ENCODE assay signal across 23 cellular contexts in the genomic region with DNA sequence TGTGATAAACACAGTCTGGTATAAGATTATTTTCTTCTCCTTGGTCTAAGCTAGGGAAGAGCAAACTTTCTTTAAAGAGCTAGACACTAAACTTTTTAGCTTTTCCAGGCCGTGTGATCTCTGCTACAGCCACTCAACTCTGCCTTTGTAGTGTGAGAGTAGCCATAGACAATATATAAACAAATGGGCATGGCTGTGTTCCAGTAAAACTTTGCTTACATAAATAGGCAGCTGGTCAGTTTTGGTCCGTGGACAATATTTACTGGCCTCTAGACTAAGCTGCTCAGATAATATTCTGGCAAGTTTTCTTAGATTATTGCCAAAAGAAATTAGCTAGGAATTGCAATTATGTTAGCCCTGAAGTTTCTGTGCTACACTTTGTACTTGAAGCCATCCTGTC.
"Had no signal": no experiment of that assay in that cellular context is flagged by ENCODE, and none has a peak within 500 bp of the region (broad histone marks: within the 10 kb centered on the region; RNA-seq: fewer than 3 reads in every experiment).

No MANE protein-coding gene starts in this region.

- H3K9me3 ChIP-seq: SJCRH30, SK-N-SH had no signal

- H3K27me3 Mint-ChIP-seq: activated CD4-positive, alpha-beta T cell treated with anti-CD3 and anti-CD28 coated beads for 36 hours; activated CD8-positive, alpha-beta T cell treated with anti-CD3 and anti-CD28 coated beads for 36 hours; activated naive CD8-positive, alpha-beta T cell treated with anti-CD3 and anti-CD28 coated beads, Interleukin-2, amount 10 ng/mL, durations not matched to agents 7 days and 5 days had no signal

- H3K9me3 Mint-ChIP-seq: activated CD8-positive, alpha-beta T cell treated with anti-CD3 and anti-CD28 coated beads for 36 hours; activated naive CD8-positive, alpha-beta T cell treated with anti-CD3 and anti-CD28 coated beads, Interleukin-2, amount 10 ng/mL, durations not matched to agents 7 days and 5 days; activated T-cell treated with anti-CD3 and anti-CD28 coated beads, Interleukin-2, amount 50 U/mL, for 72 hours had no signal

- H3K27me3 ChIP-seq: SJCRH30 had no signal

- H3K4me3 ChIP-seq: SJCRH30 had no signal

- ATAC-seq: activated CD4-positive, alpha-beta T cell treated with anti-CD3 and anti-CD28 coated beads for 36 hours; activated CD8-positive, alpha-beta T cell treated with anti-CD3 and anti-CD28 coated beads for 36 hours; activated T-cell treated with anti-CD3 and anti-CD28 coated beads, Interleukin-2, amount 50 U/mL, for 72 hours; Panc1; Right ventricle myocardium inferior had no signal

- H3K9me2 ChIP-seq: SK-N-SH had no signal

- H3K27ac Mint-ChIP-seq: activated CD4-positive, alpha-beta T cell treated with anti-CD3 and anti-CD28 coated beads for 36 hours; activated CD8-positive, alpha-beta T cell treated with anti-CD3 and anti-CD28 coated beads for 36 hours; activated naive CD8-positive, alpha-beta T cell treated with anti-CD3 and anti-CD28 coated beads, Interleukin-2, amount 10 ng/mL, durations not matched to agents 7 days and 5 days; activated T-cell treated with anti-CD3 and anti-CD28 coated beads, Interleukin-2, amount 50 U/mL, for 72 hours; brain had no signal

- H3K27ac ChIP-seq: SJCRH30, WERI-Rb-1 had no signal

- DNase-seq: activated CD4-positive, alpha-beta T cell treated with anti-CD3 and anti-CD28 coated beads for 36 hours; activated CD4-positive, alpha-beta T cell treated with anti-CD3 and anti-CD28 coated beads, Interleukin-2, amount 50 U/mL, for 1 hour; activated CD8-positive, alpha-beta memory T cell treated with anti-CD3 and anti-CD28 coated beads, Interleukin-2, amount 50 U/mL, for 4 hours; activated CD8-positive, alpha-beta T cell treated with anti-CD3 and anti-CD28 coated beads for 36 hours; activated naive CD4-positive, alpha-beta T cell treated with anti-CD3 and anti-CD28 coated beads, Interleukin-2, amount 50 U/mL, for 16 hours; activated naive CD8-positive, alpha-beta T cell treated with anti-CD3 and anti-CD28 coated beads, Interleukin-2, amount 10 ng/mL, durations not matched to agents 7 days and 5 days; activated T-cell treated with anti-CD3 and anti-CD28 coated beads, Interleukin-2, amount 50 U/mL, for 72 hours; aorta; NCI-H1048; NCI-H146; NCI-H187 treated with DMSO at 0.1 percent for 48 hours; NCI-H2081 treated with DMSO at 0.1 percent for 48 hours; NCI-H446; NCI-H524; OCI-M1; RPMI8226; SJCRH30; SK-N-SH; T-helper 1 cell; WERI-Rb-1 had no signal

- H3K4me3 Mint-ChIP-seq: activated CD4-positive, alpha-beta T cell treated with anti-CD3 and anti-CD28 coated beads for 36 hours; activated CD8-positive, alpha-beta T cell treated with anti-CD3 and anti-CD28 coated beads for 36 hours; activated naive CD8-positive, alpha-beta T cell treated with anti-CD3 and anti-CD28 coated beads, Interleukin-2, amount 10 ng/mL, durations not matched to agents 7 days and 5 days; activated T-cell treated with anti-CD3 and anti-CD28 coated beads, Interleukin-2, amount 50 U/mL, for 72 hours; brain had no signal

- H3K4me2 ChIP-seq: SK-N-SH had no signal

- H3K36me3 ChIP-seq: SJCRH30, WERI-Rb-1 had no signal

- H3K4me1 Mint-ChIP-seq: activated CD4-positive, alpha-beta T cell treated with anti-CD3 and anti-CD28 coated beads for 36 hours; activated naive CD8-positive, alpha-beta T cell treated with anti-CD3 and anti-CD28 coated beads, Interleukin-2, amount 10 ng/mL, durations not matched to agents 7 days and 5 days had no signal

- H3K36me3 Mint-ChIP-seq: activated naive CD8-positive, alpha-beta T cell treated with anti-CD3 and anti-CD28 coated beads, Interleukin-2, amount 10 ng/mL, durations not matched to agents 7 days and 5 days had no signal

- H3K4me1 ChIP-seq: SJCRH30 had no signal
